In genomic region chr2:226031078-226031937, GRCh38 we compare ENCODE assay signal across 8 cellular contexts.
A peak's percentile ranks its signal among the peaks of the same experiment; 100 is the strongest.
DNase-seq lines count a peak whose midpoint lies in the region; ATAC-seq and TF ChIP-seq lines count a peak whose summit lies in the region.

No MANE protein-coding gene starts in this region.

- peaks cover 8% of the 10 kb centered on the region for H3K9me3 Mint-ChIP-seq in activated naive CD8-positive, alpha-beta T cell treated with anti-CD3 and anti-CD28 coated beads, Interleukin-2, amount 50 U/mL, for 24 hours

- TF ChIP-seq CTCF in heart left ventricle (IDR thresholded peaks at IDR 0.05) = no peak
- no peak for TF ChIP-seq CTCF in ovary (IDR thresholded peaks at IDR 0.05)
- TF ChIP-seq CTCF in vagina (IDR thresholded peaks at IDR 0.05) = no peak

- H3K9me3 ChIP-seq in heart left ventricle (no peaks in the 10 kb centered on the region), ovary (no peaks in the 10 kb centered on the region), vagina (no peaks in the 10 kb centered on the region)

- intact Hi-C loops in heart left ventricle (cut with DNase I) = loop anchor here in 2 of 10 donors (2.0 to 5.0 kb wide), 2 partner anchors 769 to 771 kb away; no protein-coding TSS in a partner anchor
- intact Hi-C loops in ovary (cut with DNase I) = no loop called here
- intact Hi-C loops in vagina (cut with DNase I) = no loop called here

- peak; percentile 47 for DNase-seq in DMS 273 treated with DMSO at 0.1 percent for 48 hours (lab: John Stamatoyannopoulos, UW)
- peak; percentile 60 for DNase-seq in NCI-H524 treated with DMSO at 0.1 percent for 48 hours (lab: John Stamatoyannopoulos, UW)
- DNase-seq in activated naive CD8-positive, alpha-beta T cell treated with anti-CD3 and anti-CD28 coated beads, Interleukin-2, amount 50 U/mL, for 24 hours = peak; percentile 67
- peak; percentile 53 to 82 (median 64) for DNase-seq in heart left ventricle
- DNase-seq in ovary = peak; percentile 50 to 74 (median 54)
- no peak for DNase-seq in vagina (ENCODE audit: extremely low spot score in 2 of 2)

- peak overlapping the region; percentile 8 to 73 (median 56) for H3K4me3 ChIP-seq in heart left ventricle
- H3K4me3 ChIP-seq in ovary = peak overlapping the region; percentile 45
- H3K4me3 ChIP-seq in vagina = peak overlapping the region; percentile 47 to 48

- no peaks in the 10 kb centered on the region for H3K36me3 Mint-ChIP-seq in activated naive CD8-positive, alpha-beta T cell treated with anti-CD3 and anti-CD28 coated beads, Interleukin-2, amount 50 U/mL, for 24 hours (ENCODE audit: low read depth)

- H3K27me3 ChIP-seq in heart left ventricle = no peaks in the 10 kb centered on the region
- H3K27me3 ChIP-seq in ovary = no peaks in the 10 kb centered on the region
- no peaks in the 10 kb centered on the region for H3K27me3 ChIP-seq in vagina

- no peaks in the 10 kb centered on the region for H3K36me3 ChIP-seq in heart left ventricle
- H3K36me3 ChIP-seq in ovary = no peaks in the 10 kb centered on the region
- no peaks in the 10 kb centered on the region for H3K36me3 ChIP-seq in vagina

- H3K27me3 Mint-ChIP-seq in activated naive CD8-positive, alpha-beta T cell treated with anti-CD3 and anti-CD28 coated beads, Interleukin-2, amount 50 U/mL, for 24 hours = peaks cover 34% of the 10 kb centered on the region

- no peak for TF ChIP-seq POLR2A in heart left ventricle (IDR thresholded peaks at IDR 0.05)
- TF ChIP-seq POLR2A in ovary (IDR thresholded peaks at IDR 0.05) = no peak
- TF ChIP-seq POLR2A in vagina (IDR thresholded peaks at IDR 0.05) = no peak

- H3K4me1 ChIP-seq in heart left ventricle (peaks cover 0 to 16% (median 0%) of the 10 kb centered on the region in 12 donors), ovary (ENCODE audit: insufficient read depth) (peaks cover 4% of the 10 kb centered on the region), vagina (peaks cover 23% of the 10 kb centered on the region)

- WGBS in heart left ventricle, 4 donors = 2 to 3% (median 2%) methylated on average over 33 of the region's 33 CpGs
- WGBS in ovary, 3 donors = 1% methylated on average over 33 of the region's 33 CpGs

- H3K27ac Mint-ChIP-seq in activated naive CD8-positive, alpha-beta T cell treated with anti-CD3 and anti-CD28 coated beads, Interleukin-2, amount 50 U/mL, for 24 hours = peak overlapping the region; percentile 81

- ATAC-seq in HG02798 (IDR thresholded peaks at IDR 0.05; ENCODE audit: poor library complexity, unreplicated experiment) = peak; percentile 57
- peak; percentile 80 for ATAC-seq in activated naive CD8-positive, alpha-beta T cell treated with anti-CD3 and anti-CD28 coated beads, Interleukin-2, amount 50 U/mL, for 24 hours
- ATAC-seq in heart left ventricle = peak; percentile 84 to 97 (median 96)
- no peak for ATAC-seq in GM21360 (IDR thresholded peaks at IDR 0.05; ENCODE audit: unreplicated experiment)

- H3K4me3 Mint-ChIP-seq in activated naive CD8-positive, alpha-beta T cell treated with anti-CD3 and anti-CD28 coated beads, Interleukin-2, amount 50 U/mL, for 24 hours = peak overlapping the region; percentile 75

- H3K4me1 Mint-ChIP-seq in activated naive CD8-positive, alpha-beta T cell treated with anti-CD3 and anti-CD28 coated beads, Interleukin-2, amount 50 U/mL, for 24 hours = peaks cover 30% of the 10 kb centered on the region

- TF ChIP-seq EP300 in ovary (IDR thresholded peaks at IDR 0.05) = no peak

- H3K27ac ChIP-seq in heart left ventricle (peak overlapping the region in 10 of 12 donors; percentile 38 to 72 (median 58)), ovary (no peak overlapping the region), vagina (peak overlapping the region; percentile 72)

Comparison
In these comparisons a context has a peak if more than half of its experiments do, and no peak if none do; other contexts are left out.
1. DNase-seq: peak in DMS 273 treated with DMSO at 0.1 percent for 48 hours (single experiment), NCI-H524 treated with DMSO at 0.1 percent for 48 hours (single experiment), activated naive CD8-positive, alpha-beta T cell treated with anti-CD3 and anti-CD28 coated beads, Interleukin-2, amount 50 U/mL, for 24 hours (single experiment), heart left ventricle (5 of 5) and ovary (5 of 5); none in vagina (0 of 2).
2. H3K27ac ChIP-seq: peak in heart left ventricle (10 of 12) and vagina (single experiment); none in ovary (0 of 2).
3. Peak in every context shown above with its lines, with median percentiles within 50 percentile points of each other: H3K4me3 ChIP-seq.